Comparison of ENCODE assay signal across 8 cellular contexts in genomic region chrX:120468825-120469525, GRCh38. TPM values are rescaled to one million over a fixed set of nuclear protein-coding genes. Genes with fewer than 3 reads are reported as not detected.
DNase-seq lines count a peak whose midpoint lies in the region; ATAC-seq and TF ChIP-seq lines count a peak whose summit lies in the region.

TSS of gene LAMP2 (minus strand) at chrX:120469296. CDS start at chrX:120469169, 127 bp downstream.

- no peaks in the 10 kb centered on the region for H3K36me3 ChIP-seq in spleen

- peak; percentile 14 to 47 (median 23) for TF ChIP-seq POLR2A in spleen (IDR thresholded peaks at IDR 0.05)

- H3K27me3 ChIP-seq in spleen (replicated peaks in 1 of 7): no peaks in the 10 kb centered on the region

- H3K9me3 ChIP-seq in spleen: no peaks in the 10 kb centered on the region

- intact Hi-C loops in spleen (cut with DNase I; ENCODE audit: low total_unique reads): no loop called here

- WGBS in spleen, 5 donors: 0 to 34% (median 1%) methylated on average over 30 to 50 of the region's 50 CpGs

- peak within 1 kb of the TSS; percentile 41 to 75 (median 50) for H3K4me3 ChIP-seq in spleen

- TF ChIP-seq CTCF in AG09319 (IDR thresholded peaks at IDR 0.05; ENCODE audit: low read depth, low read length): no peak
- TF ChIP-seq CTCF in spleen (IDR thresholded peaks at IDR 0.05 in 8 of 11, conservative IDR thresholded peaks at IDR 0.05 in 3 of 11): no peak

- H3K27ac ChIP-seq in caudate nucleus (ENCODE audit: low read depth, low read length) (peak within 1 kb of the TSS; percentile 90), spleen (peak within 1 kb of the TSS; percentile 71 to 95 (median 92))

- DNase-seq in AG09319 (ENCODE audit: extremely low read depth, low read depth): peak; percentile 60
- DNase-seq in NCI-H345 treated with DMSO at 0.1 percent for 48 hours (lab: John Stamatoyannopoulos, UW; ENCODE audit: unreplicated experiment): peak; percentile 4
- DNase-seq in activated CD4-positive, CD25-positive, alpha-beta regulatory T cell (lab: John Stamatoyannopoulos, UW): peak; percentile 38 to 57 (median 53)
- DNase-seq in caudate nucleus (lab: John Stamatoyannopoulos, UW): peak; percentile 2 to 94 (median 83)
- peak; percentile 87 for DNase-seq in inferior parietal cortex (ENCODE audit: extremely low spot score)
- peak; percentile 94 for DNase-seq in spleen

- peaks cover 0 to 45% (median 28%) of the 10 kb centered on the region in 6 donors for H3K4me1 ChIP-seq in spleen

- ATAC-seq in GM19035 (IDR thresholded peaks at IDR 0.05; ENCODE audit: unreplicated experiment) (peak; percentile 98), HG03342 (IDR thresholded peaks at IDR 0.05; ENCODE audit: unreplicated experiment) (peak; percentile 98)

RNA-seq across cellular contexts. Expression of gene LAMP2, which starts in this region (rescaled TPM):
- total RNA-seq in spleen: 10 to 100 TPM; 77.2 to 99.3 (median 94.5) TPM
- 10 to 100 TPM; 13.6 to 24.2 (median 23.3) TPM for polyA plus RNA-seq in spleen

Comparison
In these comparisons a context has a peak if more than half of its experiments do, and no peak if none do; other contexts are left out.
1. Peak in every context shown above with its lines: DNase-seq, ATAC-seq, H3K4me3 ChIP-seq and H3K27ac ChIP-seq.
2. DNase-seq: peak in every context shown above with its lines; median percentile 94 in spleen; 87 in inferior parietal cortex; 83 in caudate nucleus; 60 in AG09319; 53 in activated CD4-positive, CD25-positive, alpha-beta regulatory T cell; 4 in NCI-H345 treated with DMSO at 0.1 percent for 48 hours.